ENCODE assay signal across 11 cellular contexts in the genomic region with DNA sequence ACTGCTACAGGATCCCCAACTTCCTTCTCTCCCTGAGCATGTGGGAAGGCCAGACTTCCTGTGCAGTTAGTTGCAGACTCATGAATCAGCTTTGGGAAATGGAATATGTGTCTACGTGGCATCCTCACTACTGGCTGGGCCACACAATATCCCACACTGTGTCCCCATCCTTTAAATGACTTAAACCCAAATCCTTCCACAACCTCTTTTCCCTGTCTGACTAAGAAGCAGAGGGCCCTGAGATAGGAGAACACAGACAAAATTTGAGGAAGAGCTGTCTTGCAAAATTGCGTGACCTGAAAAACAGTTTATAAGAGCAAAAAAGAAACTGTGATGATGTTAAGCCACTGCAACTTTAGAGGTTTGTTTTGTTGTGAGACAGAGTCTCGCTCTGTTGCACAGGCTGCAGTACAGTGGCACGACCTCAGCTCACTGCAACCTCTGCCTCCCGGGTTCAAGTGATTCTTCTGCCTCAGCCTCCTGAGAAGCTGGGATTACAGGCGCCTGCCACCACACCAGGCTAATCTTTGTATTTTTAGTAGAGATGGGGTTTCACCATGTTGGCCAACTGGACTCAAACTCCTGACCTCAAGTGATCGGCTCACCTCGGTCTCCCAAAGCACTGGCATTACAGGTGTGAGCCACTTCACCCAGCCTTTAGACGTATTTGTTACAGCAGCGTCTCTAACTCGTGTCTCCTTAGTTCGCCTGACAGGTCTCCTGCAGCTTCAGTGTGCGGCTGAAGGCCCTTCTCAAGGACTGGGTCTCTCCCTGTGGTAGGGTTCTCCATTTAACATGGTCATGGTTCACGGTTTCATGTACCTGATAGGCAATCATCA. TPM values are rescaled to one million over a fixed set of nuclear protein-coding genes. Genes with fewer than 3 reads are reported as not detected.
DNase-seq lines count a peak whose midpoint lies in the region; ATAC-seq lines count a peak whose summit lies in the region.
"Had no signal": no experiment of that assay in that cellular context is flagged by ENCODE, and none has a peak within 500 bp of the region (broad histone marks: within the 10 kb centered on the region; RNA-seq: fewer than 3 reads in every experiment).

No MANE protein-coding gene starts in this region.

- H4K5ac ChIP-seq in mesendoderm (ENCODE audit: low read length): no peak overlapping the region

- WGBS in mesendoderm (ENCODE audit: extremely low coverage, insufficient coverage, low lambda C conversion rate): no CpG with 5 or more reads among the region's 14 CpGs

- H4K8ac ChIP-seq in mesendoderm (ENCODE audit: low read depth, low read length): no peak overlapping the region

- no peaks in the 10 kb centered on the region for H3K27me3 ChIP-seq in mesendoderm (ENCODE audit: insufficient read depth, low read length, poor library complexity)

- no peak overlapping the region for H2AK5ac ChIP-seq in mesendoderm (ENCODE audit: low read length)

- no peak overlapping the region for H3K9ac ChIP-seq in mesendoderm (ENCODE audit: low read length)

- ATAC-seq in GM18502 (IDR thresholded peaks at IDR 0.05; ENCODE audit: poor library complexity, unreplicated experiment): peak; percentile 87
- ATAC-seq in GM21526 (IDR thresholded peaks at IDR 0.05; ENCODE audit: low FRiP score, unreplicated experiment): peak; percentile 71
- peak; percentile 83 for ATAC-seq in HG03342 (IDR thresholded peaks at IDR 0.05; ENCODE audit: unreplicated experiment)

- H2BK5ac ChIP-seq in mesendoderm (ENCODE audit: low read length): no peak overlapping the region

- no peak overlapping the region for H3K23ac ChIP-seq in mesendoderm (ENCODE audit: low read length)

- no peaks in the 10 kb centered on the region for H3K36me3 ChIP-seq in mesendoderm (ENCODE audit: control insufficient read depth, insufficient read depth, low read length)
- H3K36me3 ChIP-seq: esophagus squamous epithelium had no signal

- H3K79me1 ChIP-seq in mesendoderm (ENCODE audit: low read length): no peaks in the 10 kb centered on the region

- H3K4ac ChIP-seq in mesendoderm (ENCODE audit: low read depth, low read length): no peak overlapping the region

- no peak overlapping the region for H2BK15ac ChIP-seq in mesendoderm (replicated peaks; ENCODE audit: low read depth)

- H2BK120ac ChIP-seq in mesendoderm (ENCODE audit: low read depth, low read length): no peak overlapping the region

- no peak overlapping the region for H3K27ac ChIP-seq in mesendoderm (ENCODE audit: low read depth, low read length)
- H3K27ac ChIP-seq: esophagus squamous epithelium, RWPE1 had no signal

- H3K4me2 ChIP-seq in mesendoderm (ENCODE audit: low read length): no peak overlapping the region

- H3K4me3 ChIP-seq in mesendoderm (ENCODE audit: low read length): no peak overlapping the region
- H3K4me3 ChIP-seq: esophagus squamous epithelium had no signal

- no peak overlapping the region for H3K18ac ChIP-seq in mesendoderm (ENCODE audit: low read length)

- no peaks in the 10 kb centered on the region for H3K79me2 ChIP-seq in mesendoderm (ENCODE audit: control insufficient read depth, insufficient read depth, low read length)

- DNase-seq in dermis blood vessel endothelial cell (peak; percentile 42), mesendoderm (no peak), RPMI8226 (no peak), dedifferentiated amniotic fluid mesenchymal stem cell (ENCODE audit: extremely low spot score) (no peak)
- DNase-seq in NK-92 treated with Interleukin-12 subunit alpha and Interleukin-12 subunit beta, amount 100 ng/mL, for 24 hours (lab: John Stamatoyannopoulos, UW): no peak
- DNase-seq: activated CD4-positive, alpha-beta T cell treated with anti-CD3 and anti-CD28 coated beads, Interleukin-2, amount 50 U/mL, for 4 hours; esophagus squamous epithelium had no signal

- H3K4me1 ChIP-seq in mesendoderm (ENCODE audit: control insufficient read depth, low read depth, low read length): no peaks in the 10 kb centered on the region
- H3K4me1 ChIP-seq: esophagus squamous epithelium had no signal

- no peak overlapping the region for H3K56ac ChIP-seq in mesendoderm (ENCODE audit: low read length)

RNA-seq across cellular contexts. Expression of a gene that starts 46.9 kb away (rescaled TPM):
- total RNA-seq in dermis blood vessel endothelial cell: 2.2 and 5.4 TPM in 2 replicates
- 1.1 TPM for polyA plus RNA-seq in mesendoderm (2013, experiment 1 of 2)
- polyA plus RNA-seq in mesendoderm (2013, experiment 2 of 2): 1.0 TPM
